8 cellular contexts compared by ENCODE assay signal in the genomic region with DNA sequence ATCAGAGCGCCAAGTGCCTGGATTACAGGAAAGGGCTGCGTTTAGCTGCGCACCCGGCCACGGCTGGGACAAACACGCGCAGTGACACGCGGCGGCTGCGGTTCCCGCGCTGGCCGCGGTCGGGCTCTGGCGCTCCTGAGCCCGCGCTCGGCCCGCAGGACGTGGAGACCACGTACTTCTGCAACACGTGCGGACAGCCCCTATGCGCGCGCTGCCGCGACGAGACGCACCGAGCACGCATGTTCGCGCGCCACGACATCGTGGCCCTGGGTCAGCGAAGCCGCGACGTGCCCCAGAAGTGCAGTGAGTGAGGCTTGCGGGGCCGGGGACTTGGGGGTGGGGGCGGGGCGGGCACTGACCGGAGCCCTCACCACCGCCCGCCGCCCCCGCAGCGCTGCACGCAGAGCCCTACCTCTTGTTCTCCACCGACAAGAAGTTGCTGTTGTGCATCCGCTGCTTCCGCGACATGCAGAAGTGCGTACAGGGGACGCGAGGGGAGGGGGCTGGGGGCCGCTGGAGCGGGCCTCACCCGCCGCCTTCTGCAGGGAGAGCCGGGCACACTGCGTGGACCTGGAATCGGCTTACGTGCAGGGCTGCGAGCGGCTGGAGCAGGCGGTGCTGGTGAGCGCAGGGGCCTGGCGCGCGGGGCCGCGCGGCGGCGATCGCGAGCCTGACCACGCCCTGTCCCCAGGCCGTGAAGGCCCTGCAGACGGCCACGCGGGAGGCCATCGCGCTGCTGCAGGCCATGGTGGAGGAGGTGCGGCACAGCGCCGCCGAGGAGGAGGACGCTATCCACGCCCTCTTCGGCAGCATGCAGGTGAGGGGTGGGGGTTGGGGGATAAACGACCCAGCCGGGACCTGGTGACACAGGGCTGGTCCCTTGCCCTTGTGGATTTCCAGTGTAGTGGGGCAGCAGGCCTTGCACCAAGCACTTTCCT. TPM values are rescaled to one million over a fixed set of nuclear protein-coding genes. Genes with fewer than 3 reads are reported as not detected.
DNase-seq lines count a peak whose midpoint lies in the region; ATAC-seq and TF ChIP-seq lines count a peak whose summit lies in the region.

No MANE protein-coding gene starts in this region.

- H3K9me3 ChIP-seq in mucosa of rectum (ENCODE audit: control insufficient read depth in 2 of 2, low read length in 2 of 2) (no peaks in the 10 kb centered on the region), uterus (no peaks in the 10 kb centered on the region)

- peak overlapping the region; percentile 48 to 60 for H3K4me3 ChIP-seq in mucosa of rectum (ENCODE audit: low read length in 2 of 2)
- peak overlapping the region in 1 of 2 donors; percentile 23 for H3K4me3 ChIP-seq in uterus

- TF ChIP-seq POLR2A in uterus (IDR thresholded peaks at IDR 0.05) = no peak

- H3K4me3 Mint-ChIP-seq in effector memory CD8-positive, alpha-beta T cell = peak overlapping the region in 1 of 2 donors; percentile 75

- DNase-seq in activated effector memory CD4-positive, alpha-beta T cell treated with anti-CD3 and anti-CD28 coated beads, Interleukin-2, amount 50 U/mL, for 16 hours = peak; percentile 67
- no peak for DNase-seq in activated effector memory CD4-positive, alpha-beta T cell treated with Interleukin-2 at 50 U/mL for 16 hours
- DNase-seq in SKM-1 (lab: John Stamatoyannopoulos, UW; ENCODE audit: unreplicated experiment) (peak; percentile 31), uterus (no peak)
- no peak for DNase-seq in effector memory CD8-positive, alpha-beta T cell

- intact Hi-C loops in uterus (cut with DNase I; ENCODE audit: low total_unique reads) = no loop called here

- peak; percentile 23 for ATAC-seq in effector memory CD8-positive, alpha-beta T cell (replicated peaks)
- ATAC-seq in HG03342 (IDR thresholded peaks at IDR 0.05; ENCODE audit: unreplicated experiment) = no peak
- ATAC-seq in HG02623 (IDR thresholded peaks at IDR 0.05; ENCODE audit: unreplicated experiment) = no peak

- TF ChIP-seq CTCF in uterus (IDR thresholded peaks at IDR 0.05) = peak; percentile 38 to 71 (median 58)

- H3K4me1 ChIP-seq in mucosa of rectum (ENCODE audit: control insufficient read depth in 2 of 2, insufficient read depth in 2 of 2, low read length in 2 of 2) = peaks cover 10 to 27% of the 10 kb centered on the region in 2 donors
- H3K4me1 ChIP-seq in uterus = peaks cover 0 to 8% of the 10 kb centered on the region in 2 donors

- H3K9me3 Mint-ChIP-seq in effector memory CD8-positive, alpha-beta T cell = no peaks in the 10 kb centered on the region

- H3K27ac Mint-ChIP-seq in effector memory CD8-positive, alpha-beta T cell = no peak overlapping the region

- H3K27me3 ChIP-seq in mucosa of rectum (ENCODE audit: control insufficient read depth in 2 of 2, insufficient read depth in 2 of 2, low read length in 2 of 2) (no peaks in the 10 kb centered on the region), uterus (no peaks in the 10 kb centered on the region)

- H3K27ac ChIP-seq in mucosa of rectum (ENCODE audit: low read depth in 2 of 2, low read length in 2 of 2) (no peak overlapping the region), uterus (no peak overlapping the region)

- H3K4me1 Mint-ChIP-seq in effector memory CD8-positive, alpha-beta T cell (ENCODE audit: low read depth in 2 of 2) = peaks cover 0 to 8% of the 10 kb centered on the region in 2 donors

- peaks cover 3% of the 10 kb centered on the region for H3K36me3 Mint-ChIP-seq in effector memory CD8-positive, alpha-beta T cell (ENCODE audit: insufficient read depth)

- peaks cover 0 to 6% of the 10 kb centered on the region in 2 donors for H3K27me3 Mint-ChIP-seq in effector memory CD8-positive, alpha-beta T cell

- H3K9ac ChIP-seq in mucosa of rectum (ENCODE audit: low read depth in 1 of 2, low read length in 2 of 2) = no peak overlapping the region

- H3K36me3 ChIP-seq in mucosa of rectum (ENCODE audit: control insufficient read depth in 2 of 2, insufficient read depth in 2 of 2, low read length in 2 of 2) (no peaks in the 10 kb centered on the region), uterus (no peaks in the 10 kb centered on the region)

RNA-seq across cellular contexts. Expression of gene RNF207, which starts 3.1 kb away (rescaled TPM):
- 10 to 100 TPM in 3 of 4 donors, 1 to 10 TPM in 1; 2.1 to 41.1 (median 20.5) TPM for total RNA-seq in uterus

RNA-seq across cellular contexts. Expression of gene RPL22, which starts 9.6 kb away (rescaled TPM):
- 100 to 1,000 TPM; 140 to 543 (median 252) TPM for total RNA-seq in uterus

RNA-seq across cellular contexts. Expression of gene ICMT, which starts 26.8 kb away (rescaled TPM):
- total RNA-seq in uterus = 10 to 100 TPM; 15.6 to 87.4 (median 57.7) TPM

RNA-seq across cellular contexts. Expression of gene CHD5, which starts 28.9 kb away (rescaled TPM):
- 1 to 10 TPM in 1 of 4 donors, under 1 TPM in 1, not detected in 2; 0.69 to 1.3 TPM for total RNA-seq in uterus

RNA-seq across cellular contexts. Expression of gene HES3, which starts 35.0 kb away (rescaled TPM):
- not detected for total RNA-seq in uterus

Comparison
In these comparisons a context has a peak if more than half of its experiments do, and no peak if none do; other contexts are left out.
1. DNase-seq: peak in activated effector memory CD4-positive, alpha-beta T cell treated with anti-CD3 and anti-CD28 coated beads, Interleukin-2, amount 50 U/mL, for 16 hours (single experiment) and SKM-1 (single experiment); none in activated effector memory CD4-positive, alpha-beta T cell treated with Interleukin-2 at 50 U/mL for 16 hours (single experiment), effector memory CD8-positive, alpha-beta T cell (0 of 3) and uterus (0 of 2).